28 cellular contexts compared by ENCODE assay signal in genomic region chr7:108511939-108512338, GRCh38. TPM values are rescaled to one million over a fixed set of nuclear protein-coding genes. Genes with fewer than 3 reads are reported as not detected.
"Had no signal": no experiment of that assay in that cellular context is flagged by ENCODE, and none has a peak within 500 bp of the region (broad histone marks: within the 10 kb centered on the region; RNA-seq: fewer than 3 reads in every experiment).

No MANE protein-coding gene starts in this region.

- H3K9me3 Mint-ChIP-seq: activated CD4-positive, alpha-beta memory T cell treated with anti-CD3 and anti-CD28 coated beads, Interleukin-2, amount 10 ng/mL, durations not matched to agents 7 days and 5 days; activated naive CD4-positive, alpha-beta T cell treated with anti-CD3 and anti-CD28 coated beads, Interleukin-2, amount 50 U/mL, for 24 hours; nephron; type B pancreatic cell had no signal

- H3K9me3 ChIP-seq: adrenal gland, ascending aorta, left ventricle myocardium inferior, neutrophil, ovary, prostate gland, thoracic aorta, vagina had no signal

- H3K4me3 Mint-ChIP-seq: activated CD4-positive, alpha-beta memory T cell treated with anti-CD3 and anti-CD28 coated beads, Interleukin-2, amount 10 ng/mL, durations not matched to agents 7 days and 5 days; activated naive CD4-positive, alpha-beta T cell treated with anti-CD3 and anti-CD28 coated beads, Interleukin-2, amount 50 U/mL, for 24 hours; mesothelial cell of epicardium; nephron; type B pancreatic cell had no signal

- H3K27me3 ChIP-seq: adrenal gland, ascending aorta, brain microvascular endothelial cell, neutrophil, ovary, vagina had no signal

- H3K27ac Mint-ChIP-seq: activated CD4-positive, alpha-beta memory T cell treated with anti-CD3 and anti-CD28 coated beads, Interleukin-2, amount 10 ng/mL, durations not matched to agents 7 days and 5 days; activated naive CD4-positive, alpha-beta T cell treated with anti-CD3 and anti-CD28 coated beads, Interleukin-2, amount 50 U/mL, for 24 hours; mesothelial cell of epicardium; nephron; type B pancreatic cell had no signal

- H3K4me1 ChIP-seq: prostate gland, vagina had no signal

- H3K4me3 ChIP-seq: adrenal gland, ascending aorta, left ventricle myocardium inferior, ovary, prostate gland, thoracic aorta, vagina had no signal

- H3K27me3 Mint-ChIP-seq: activated CD4-positive, alpha-beta memory T cell treated with anti-CD3 and anti-CD28 coated beads, Interleukin-2, amount 10 ng/mL, durations not matched to agents 7 days and 5 days; activated naive CD4-positive, alpha-beta T cell treated with anti-CD3 and anti-CD28 coated beads, Interleukin-2, amount 50 U/mL, for 24 hours; type B pancreatic cell had no signal

- ATAC-seq: esophagus mucosa had no signal

- H3K4me1 Mint-ChIP-seq: activated CD4-positive, alpha-beta memory T cell treated with anti-CD3 and anti-CD28 coated beads, Interleukin-2, amount 10 ng/mL, durations not matched to agents 7 days and 5 days; mesothelial cell of epicardium; nephron had no signal

- FAIRE-seq: endothelial cell of umbilical vein had no signal

- DNase-seq: activated CD4-positive, alpha-beta memory T cell treated with anti-CD3 and anti-CD28 coated beads, Interleukin-2, amount 10 ng/mL, durations not matched to agents 7 days and 5 days; activated CD4-positive, alpha-beta T cell treated with anti-CD3 and anti-CD28 coated beads for 48 hours; activated CD4-positive, CD25-positive, alpha-beta regulatory T cell; activated gamma-delta T cell; adrenal gland; brain microvascular endothelial cell; caudate nucleus; effector memory CD4-positive, alpha-beta T cell; foreskin melanocyte; hippocampal formation; kidney glomerular epithelial cell; left ventricle myocardium inferior; ovary; stimulated activated CD4-positive, alpha-beta T cell treated with anti-CD3 and anti-CD28 coated beads, Interleukin-2, amount 100 ng/mL, for 48 hours; stimulated activated CD8-positive, alpha-beta memory T cell treated with anti-CD3 and anti-CD28 coated beads, Interleukin-4, amount 100 ng/mL, for 48 hours; stimulated activated naive CD4-positive, alpha-beta T cell treated with Interleukin-2 at 50 U/mL for 16 hours; T1000 had no signal

- H3K36me3 ChIP-seq: ovary, prostate gland had no signal

- H3K27ac ChIP-seq: adrenal gland, ascending aorta, brain microvascular endothelial cell, left ventricle myocardium inferior, neutrophil, ovary, prostate gland, thoracic aorta, vagina had no signal

RNA-seq across cellular contexts. Expression of gene NRCAM, which starts 55.7 kb away (rescaled TPM):
- total RNA-seq: activated CD4-positive, alpha-beta memory T cell treated with anti-CD3 and anti-CD28 coated beads, Interleukin-2, amount 10 ng/mL, durations not matched to agents 7 days and 5 days had no signal
